ENCODE assay signal across 16 cellular contexts in the genomic region with DNA sequence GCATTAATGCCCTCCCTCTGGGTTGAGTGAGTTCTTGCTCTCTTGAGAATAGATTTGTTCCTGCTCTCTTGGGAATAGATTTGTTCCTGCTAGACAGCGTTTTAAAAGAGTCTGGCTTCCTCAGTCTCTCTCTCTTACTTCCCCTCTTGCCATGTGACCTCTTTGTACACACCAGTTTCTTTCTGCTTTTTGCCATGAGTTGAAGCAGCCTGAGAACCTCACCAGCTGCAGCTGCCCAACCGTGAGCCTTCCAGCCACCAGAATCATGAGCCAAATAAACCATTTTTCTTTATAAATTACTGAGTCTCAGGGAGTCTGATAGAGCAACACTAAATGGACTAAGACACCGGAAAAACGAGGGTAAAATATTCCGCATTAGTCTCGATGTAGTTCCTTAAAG.
DNase-seq lines count a peak whose midpoint lies in the region; ATAC-seq and TF ChIP-seq lines count a peak whose summit lies in the region.
"Had no signal": no experiment of that assay in that cellular context is flagged by ENCODE, and none has a peak within 500 bp of the region (broad histone marks: within the 10 kb centered on the region; RNA-seq: fewer than 3 reads in every experiment).

No MANE protein-coding gene starts in this region.

- H3K27ac Mint-ChIP-seq in memory B cell (no peak overlapping the region), T-cell (no peak overlapping the region)
- H3K27ac Mint-ChIP-seq: CD4-positive, alpha-beta T cell had no signal

- H3K27ac ChIP-seq in BLaER1 (no peak overlapping the region), OCI-LY3 (ENCODE audit: low read length) (peak overlapping the region; percentile 37)

- H3K9me3 Mint-ChIP-seq in memory B cell, result no peaks in the 10 kb centered on the region
- peaks cover 0 to 14% (median 9%) of the 10 kb centered on the region in 3 donors for H3K9me3 Mint-ChIP-seq in T-cell
- H3K9me3 Mint-ChIP-seq: CD4-positive, alpha-beta T cell had no signal

- H3K4me3 ChIP-seq in BLaER1, result no peak overlapping the region
- H3K4me3 ChIP-seq in OCI-LY3 (ENCODE audit: low read length), result no peak overlapping the region

- H3K27me3 ChIP-seq in BLaER1, result no peaks in the 10 kb centered on the region
- H3K27me3 ChIP-seq in OCI-LY3 (ENCODE audit: low read depth, low read length), result no peaks in the 10 kb centered on the region

- TF ChIP-seq CTCF in OCI-LY3 (IDR thresholded peaks at IDR 0.05; ENCODE audit: low read depth, low read length), result no peak

- H3K4me2 ChIP-seq in BLaER1 (peak overlapping the region; percentile 47), OCI-LY3 (ENCODE audit: low read length) (peak overlapping the region; percentile 8; the same call in 1 of the 2 replicates)

- H3K9ac ChIP-seq in BLaER1 (no peak overlapping the region), OCI-LY3 (ENCODE audit: low read length) (no peak overlapping the region)

- H3K4me1 ChIP-seq in BLaER1, result peaks cover 9% of the 10 kb centered on the region
- H3K4me1 ChIP-seq in OCI-LY3 (ENCODE audit: low read length), result peaks cover 36% of the 10 kb centered on the region

- H3K79me2 ChIP-seq in OCI-LY3 (ENCODE audit: low read length), result no peaks in the 10 kb centered on the region

- H3K36me3 Mint-ChIP-seq in memory B cell (no peaks in the 10 kb centered on the region), T-cell (no peaks in the 10 kb centered on the region)

- H3K4me1 Mint-ChIP-seq in memory B cell, result no peaks in the 10 kb centered on the region
- H3K4me1 Mint-ChIP-seq in T-cell, result no peaks in the 10 kb centered on the region

- no peaks in the 10 kb centered on the region for H3K9me3 ChIP-seq in BLaER1
- no peaks in the 10 kb centered on the region for H3K9me3 ChIP-seq in OCI-LY3 (ENCODE audit: insufficient read depth, low read length)

- CTCF ChIA-PET in T-cell (lab: Charles Lee), result no interaction called here

- 0 out of 2 replicates have a peak overlapping the region, but pooled peaks have one; percentile 1 for H2AFZ ChIP-seq in OCI-LY3 (ENCODE audit: low read depth, low read length)

- H3K27me3 Mint-ChIP-seq in memory B cell (no peaks in the 10 kb centered on the region), T-cell (no peaks in the 10 kb centered on the region)
- H3K27me3 Mint-ChIP-seq: CD4-positive, alpha-beta T cell had no signal

- ATAC-seq in memory B cell (ENCODE audit: low read depth) (peak; percentile 53), GM19452 (IDR thresholded peaks at IDR 0.05; ENCODE audit: unreplicated experiment) (no peak), HG02571 (IDR thresholded peaks at IDR 0.05; ENCODE audit: unreplicated experiment) (no peak), T-cell (replicated peaks in 1 of 4) (no peak)

- POLR2A ChIA-PET in T-cell (lab: Charles Lee), result no interaction called here

- H3K36me3 ChIP-seq in BLaER1 (no peaks in the 10 kb centered on the region), OCI-LY3 (replicated peaks; ENCODE audit: low read depth, low read length) (peaks cover 21% of the 10 kb centered on the region)

- DNase-seq in Ammon's horn (ENCODE audit: low spot score), result peak; percentile 11
- no peak for DNase-seq in memory B cell (ENCODE audit: low spot score in 2 of 2)
- DNase-seq in GM03348 (ENCODE audit: low spot score), result no peak
- DNase-seq in T-cell, result no peak
- DNase-seq: C1 segment of cervical spinal cord; Calu3; CD4-positive, alpha-beta T cell; DND-41; GDM1; H7; IMR-90; KBM-7 had no signal

- no peak overlapping the region for H3K4me3 Mint-ChIP-seq in memory B cell
- no peak overlapping the region for H3K4me3 Mint-ChIP-seq in T-cell
- H3K4me3 Mint-ChIP-seq: CD4-positive, alpha-beta T cell had no signal

- H4K20me1 ChIP-seq in BLaER1 (no peaks in the 10 kb centered on the region), OCI-LY3 (ENCODE audit: insufficient read depth, low read length) (no peaks in the 10 kb centered on the region)
